13 cellular contexts compared by ENCODE assay signal in the genomic region with DNA sequence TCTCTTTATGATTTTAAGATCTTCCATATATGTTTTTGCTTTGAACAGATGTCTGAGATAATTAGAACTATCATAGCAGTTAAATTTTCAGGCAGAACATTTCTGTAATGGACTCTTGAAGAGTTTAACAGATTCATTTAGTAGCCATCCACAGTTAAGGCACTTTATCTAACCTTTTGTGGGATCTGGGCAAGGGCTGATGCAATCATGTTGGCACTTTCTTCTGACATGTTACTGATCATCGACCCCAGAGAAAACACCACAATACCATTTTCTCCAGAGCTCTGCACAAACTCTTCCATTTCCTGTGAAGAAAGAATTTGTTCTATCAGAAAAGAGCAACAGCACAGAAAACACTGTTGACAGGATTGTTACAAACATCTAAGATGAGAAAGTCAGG. TPM values are rescaled to one million over a fixed set of nuclear protein-coding genes. Genes with fewer than 3 reads are reported as not detected.
"Had no signal": no experiment of that assay in that cellular context is flagged by ENCODE, and none has a peak within 500 bp of the region (broad histone marks: within the 10 kb centered on the region; RNA-seq: fewer than 3 reads in every experiment).

No MANE protein-coding gene starts in this region.

RNA-seq across cellular contexts. Expression of a gene that starts 15.8 kb away (rescaled TPM):
- total RNA-seq: occipital lobe, osteoblast, progenitor cell of endocrine pancreas, psoas muscle, sciatic nerve, stomach, temporal lobe, thoracic aorta, thyroid gland, tibial nerve, vagina had no signal
- polyA plus RNA-seq: neural cell, ovary, psoas muscle had no signal
